Comparison of ENCODE assay signal across 1 cellular context in the genomic region with DNA sequence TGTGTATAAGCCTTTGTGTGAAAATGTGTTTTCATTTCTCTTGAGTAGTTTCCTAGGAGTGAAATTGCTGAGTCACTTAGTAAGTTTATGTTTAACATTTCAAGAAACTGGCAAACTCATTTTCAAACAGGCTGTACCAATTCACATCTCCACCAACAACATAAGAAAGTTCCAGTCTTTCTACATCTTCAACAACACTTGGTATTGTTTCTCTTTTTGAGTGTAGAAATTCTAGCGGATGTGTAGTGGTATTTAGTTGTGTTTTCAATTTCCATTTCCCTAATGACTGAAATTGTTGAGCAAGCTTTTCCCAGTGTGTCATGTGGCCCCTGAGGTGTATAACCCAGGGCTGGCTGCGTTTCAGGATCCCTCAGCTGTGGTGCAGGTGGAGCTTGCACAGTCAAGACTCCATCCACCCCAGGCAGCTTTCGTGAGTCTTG.
TF ChIP-seq lines count a peak whose summit lies in the region.

No MANE protein-coding gene starts in this region.

TF ChIP-seq in HEK293, 187 proteins besides CTCF, POLR2A, EP300 and RAD21 (continued from another document):
- TF ChIP-seq, protein P1, sequence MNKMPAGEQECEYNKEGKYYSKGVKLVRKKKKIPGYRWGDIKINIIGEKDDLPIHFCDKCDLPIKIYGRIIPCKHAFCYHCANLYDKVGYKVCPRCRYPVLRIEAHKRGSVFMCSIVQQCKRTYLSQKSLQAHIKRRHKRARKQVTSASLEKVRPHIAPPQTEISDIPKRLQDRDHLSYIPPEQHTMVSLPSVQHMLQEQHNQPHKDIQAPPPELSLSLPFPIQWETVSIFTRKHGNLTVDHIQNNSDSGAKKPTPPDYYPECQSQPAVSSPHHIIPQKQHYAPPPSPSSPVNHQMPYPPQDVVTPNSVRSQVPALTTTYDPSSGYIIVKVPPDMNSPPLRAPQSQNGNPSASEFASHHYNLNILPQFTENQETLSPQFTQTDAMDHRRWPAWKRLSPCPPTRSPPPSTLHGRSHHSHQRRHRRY (tag by site-specific recombination; IDR thresholded peaks at IDR 0.05): no peak
- TF ChIP-seq, protein P2, sequence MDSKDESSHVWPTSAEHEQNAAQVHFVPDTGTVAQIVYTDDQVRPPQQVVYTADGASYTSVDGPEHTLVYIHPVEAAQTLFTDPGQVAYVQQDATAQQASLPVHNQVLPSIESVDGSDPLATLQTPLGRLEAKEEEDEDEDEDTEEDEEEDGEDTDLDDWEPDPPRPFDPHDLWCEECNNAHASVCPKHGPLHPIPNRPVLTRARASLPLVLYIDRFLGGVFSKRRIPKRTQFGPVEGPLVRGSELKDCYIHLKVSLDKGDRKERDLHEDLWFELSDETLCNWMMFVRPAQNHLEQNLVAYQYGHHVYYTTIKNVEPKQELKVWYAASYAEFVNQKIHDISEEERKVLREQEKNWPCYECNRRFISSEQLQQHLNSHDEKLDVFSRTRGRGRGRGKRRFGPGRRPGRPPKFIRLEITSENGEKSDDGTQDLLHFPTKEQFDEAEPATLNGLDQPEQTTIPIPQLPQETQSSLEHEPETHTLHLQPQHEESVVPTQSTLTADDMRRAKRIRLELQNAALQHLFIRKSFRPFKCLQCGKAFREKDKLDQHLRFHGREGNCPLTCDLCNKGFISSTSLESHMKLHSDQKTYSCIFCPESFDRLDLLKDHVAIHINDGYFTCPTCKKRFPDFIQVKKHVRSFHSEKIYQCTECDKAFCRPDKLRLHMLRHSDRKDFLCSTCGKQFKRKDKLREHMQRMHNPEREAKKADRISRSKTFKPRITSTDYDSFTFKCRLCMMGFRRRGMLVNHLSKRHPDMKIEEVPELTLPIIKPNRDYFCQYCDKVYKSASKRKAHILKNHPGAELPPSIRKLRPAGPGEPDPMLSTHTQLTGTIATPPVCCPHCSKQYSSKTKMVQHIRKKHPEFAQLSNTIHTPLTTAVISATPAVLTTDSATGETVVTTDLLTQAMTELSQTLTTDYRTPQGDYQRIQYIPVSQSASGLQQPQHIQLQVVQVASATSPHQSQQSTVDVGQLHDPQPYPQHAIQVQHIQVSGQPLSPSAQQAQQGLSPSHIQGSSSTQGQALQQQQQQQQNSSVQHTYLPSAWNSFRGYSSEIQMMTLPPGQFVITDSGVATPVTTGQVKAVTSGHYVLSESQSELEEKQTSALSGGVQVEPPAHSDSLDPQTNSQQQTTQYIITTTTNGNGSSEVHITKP (tag by site-specific recombination; IDR thresholded peaks at IDR 0.05): 0 out of 2 replicates have a peak, but pooled peaks have one; percentile 10
